Comparison of ENCODE assay signal across 8 cellular contexts in the genomic region with DNA sequence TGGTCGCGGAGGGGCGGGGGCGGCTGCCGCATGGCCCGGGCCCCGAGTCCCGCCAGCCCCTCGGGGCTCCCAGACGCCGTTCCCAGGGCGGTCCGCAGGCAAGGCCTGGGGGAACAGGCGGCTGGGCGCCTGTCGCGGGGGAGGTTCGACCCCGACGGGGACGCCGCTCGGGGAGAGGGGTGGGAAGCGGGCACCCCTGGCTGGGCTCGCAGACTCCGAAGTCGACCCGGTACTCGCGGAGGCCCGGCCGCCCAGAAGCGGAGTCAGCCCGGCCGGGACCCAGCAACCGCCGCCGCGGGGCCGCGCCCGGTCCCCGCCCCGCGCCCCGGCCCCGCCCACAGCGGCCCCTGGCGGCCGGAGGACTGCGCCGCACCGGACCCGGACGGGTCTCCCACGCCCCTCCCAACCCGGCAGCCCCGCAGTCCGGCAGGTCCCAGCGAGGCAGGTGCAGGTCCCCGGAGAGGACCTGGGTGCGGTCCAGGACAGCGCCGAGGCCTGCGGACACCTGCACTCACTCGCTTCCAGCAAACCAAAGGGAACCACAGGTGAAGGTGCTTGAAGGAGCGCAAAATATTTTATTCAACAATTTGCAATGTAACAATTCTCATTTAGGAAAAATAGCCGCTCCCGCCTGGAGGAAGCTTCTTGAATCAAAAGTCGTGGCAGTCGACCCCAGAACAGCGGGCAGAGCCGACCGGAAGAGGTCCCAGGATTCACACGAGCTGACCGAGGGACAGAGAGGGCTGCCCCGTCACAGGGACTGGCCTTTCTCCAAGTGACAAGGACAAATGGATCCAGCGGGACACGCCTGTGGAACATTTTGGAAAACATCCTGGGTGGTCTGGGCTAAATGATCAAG. TPM values are rescaled to one million over a fixed set of nuclear protein-coding genes. Genes with fewer than 3 reads are reported as not detected.
DNase-seq lines count a peak whose midpoint lies in the region; ATAC-seq and TF ChIP-seq lines count a peak whose summit lies in the region.

A gene with protein sequence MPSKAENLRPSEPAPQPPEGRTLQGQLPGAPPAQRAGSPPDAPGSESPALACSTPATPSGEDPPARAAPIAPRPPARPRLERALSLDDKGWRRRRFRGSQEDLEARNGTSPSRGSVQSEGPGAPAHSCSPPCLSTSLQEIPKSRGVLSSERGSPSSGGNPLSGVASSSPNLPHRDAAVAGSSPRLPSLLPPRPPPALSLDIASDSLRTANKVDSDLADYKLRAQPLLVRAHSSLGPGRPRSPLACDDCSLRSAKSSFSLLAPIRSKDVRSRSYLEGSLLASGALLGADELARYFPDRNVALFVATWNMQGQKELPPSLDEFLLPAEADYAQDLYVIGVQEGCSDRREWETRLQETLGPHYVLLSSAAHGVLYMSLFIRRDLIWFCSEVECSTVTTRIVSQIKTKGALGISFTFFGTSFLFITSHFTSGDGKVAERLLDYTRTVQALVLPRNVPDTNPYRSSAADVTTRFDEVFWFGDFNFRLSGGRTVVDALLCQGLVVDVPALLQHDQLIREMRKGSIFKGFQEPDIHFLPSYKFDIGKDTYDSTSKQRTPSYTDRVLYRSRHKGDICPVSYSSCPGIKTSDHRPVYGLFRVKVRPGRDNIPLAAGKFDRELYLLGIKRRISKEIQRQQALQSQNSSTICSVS (minus strand): TSS at position 296 of the 859 bp plus-strand sequence. CDS start 426 bp downstream, outside the sequence.

- peak in 1 of 2 donors; percentile 41 for TF ChIP-seq EP300 in tibial nerve (IDR thresholded peaks at IDR 0.05)

- peak within 1 kb of the TSS; percentile 48 for H3K27ac Mint-ChIP-seq in Caco-2 (ENCODE audit: unreplicated experiment)
- no peak within 1 kb of the TSS for H3K27ac Mint-ChIP-seq in activated naive CD4-positive, alpha-beta T cell treated with anti-CD3 and anti-CD28 coated beads, Interleukin-2, amount 50 U/mL, for 24 hours

- POLR2A ChIA-PET in Caco-2 (lab: Charles Lee), result no interaction called here

- peak in 1 of 2 donors; percentile 37 for TF ChIP-seq POLR2A in tibial nerve (IDR thresholded peaks at IDR 0.05)

- H3K9me3 Mint-ChIP-seq in Caco-2 (ENCODE audit: unreplicated experiment), result no peaks in the 10 kb centered on the region
- H3K9me3 Mint-ChIP-seq in activated naive CD4-positive, alpha-beta T cell treated with anti-CD3 and anti-CD28 coated beads, Interleukin-2, amount 50 U/mL, for 24 hours, result no peaks in the 10 kb centered on the region

- peak within 1 kb of the TSS; percentile 92 for H3K4me2 ChIP-seq in parathyroid adenoma (ENCODE audit: low read length)

- H3K9me3 ChIP-seq in Caco-2, result no peaks in the 10 kb centered on the region
- no peaks in the 10 kb centered on the region for H3K9me3 ChIP-seq in HUES48 (ENCODE audit: control insufficient read depth, insufficient read depth, low read length)
- H3K9me3 ChIP-seq in parathyroid adenoma (ENCODE audit: control insufficient read depth, low read length), result no peaks in the 10 kb centered on the region
- no peaks in the 10 kb centered on the region for H3K9me3 ChIP-seq in tibial nerve

- peak within 1 kb of the TSS; percentile 74 for H2AFZ ChIP-seq in parathyroid adenoma

- H3K36me3 ChIP-seq in Caco-2 (ENCODE audit: control insufficient read depth, insufficient read depth, low read length) (peaks cover 1% of the 10 kb centered on the region; the same call in 1 of the 2 replicates), HUES48 (ENCODE audit: control insufficient read depth, insufficient read depth, low read length) (peaks cover 45% of the 10 kb centered on the region), parathyroid adenoma (ENCODE audit: control insufficient read depth, insufficient read depth, low read length) (no peaks in the 10 kb centered on the region), tibial nerve (peaks cover 0 to 61% (median 0%) of the 10 kb centered on the region in 3 donors)

- peaks cover 7% of the 10 kb centered on the region for H3K4me1 Mint-ChIP-seq in Caco-2 (ENCODE audit: low read depth, unreplicated experiment)
- H3K4me1 Mint-ChIP-seq in activated naive CD4-positive, alpha-beta T cell treated with anti-CD3 and anti-CD28 coated beads, Interleukin-2, amount 50 U/mL, for 24 hours, result peaks cover 26% of the 10 kb centered on the region

- H3K4me3 ChIP-seq in Caco-2 (ENCODE audit: low read depth, low read length), result peak within 1 kb of the TSS; percentile 96
- peak within 1 kb of the TSS; percentile 84 for H3K4me3 ChIP-seq in HUES48 (ENCODE audit: low read depth, low read length)
- peak within 1 kb of the TSS; percentile 63 for H3K4me3 ChIP-seq in parathyroid adenoma (ENCODE audit: low read depth, low read length)
- H3K4me3 ChIP-seq in tibial nerve, result peak within 1 kb of the TSS; percentile 69 to 86 (median 82)

- peak; percentile 57 for TF ChIP-seq CTCF in Caco-2 (IDR thresholded peaks at IDR 0.05; ENCODE audit: insufficient read depth in 1 of 2, low read depth in 1 of 2, low read length in 1 of 2, severe bottlenecking in 1 of 2, unreplicated experiment in 1 of 2)
- TF ChIP-seq CTCF in parathyroid adenoma (IDR thresholded peaks at IDR 0.05), result peak; percentile 38
- TF ChIP-seq CTCF in tibial nerve (IDR thresholded peaks at IDR 0.05), result peak; percentile 56 to 99 (median 88)

- H3K4me3 Mint-ChIP-seq in Caco-2 (ENCODE audit: unreplicated experiment), result peak within 1 kb of the TSS; percentile 78
- peak within 1 kb of the TSS; percentile 81 for H3K4me3 Mint-ChIP-seq in activated naive CD4-positive, alpha-beta T cell treated with anti-CD3 and anti-CD28 coated beads, Interleukin-2, amount 50 U/mL, for 24 hours

- DNase-seq in Caco-2 (peak; percentile 81 to 96), SK-N-DZ (ENCODE audit: low spot score) (peak; percentile 61), head of caudate nucleus (peak in 41 of 42 donors; percentile 13 to 90 (median 76)), tibial nerve (ENCODE audit: low spot score in 2 of 2) (peak; percentile 38 to 57)

- H3K9ac ChIP-seq in HUES48 (ENCODE audit: low read depth, low read length) (peak within 1 kb of the TSS; percentile 63), parathyroid adenoma (peak within 1 kb of the TSS; percentile 28)

- peaks cover 2% of the 10 kb centered on the region for H3K79me2 ChIP-seq in parathyroid adenoma

- BruUV-seq in Caco-2 (replicated peaks; lab: Mats Ljungman, UMichigan), result no TSS peak

- CTCF ChIA-PET in Caco-2 (lab: Charles Lee), result no interaction called here

- H3K27ac ChIP-seq in HUES48 (ENCODE audit: low read depth, low read length) (peak within 1 kb of the TSS; percentile 55), parathyroid adenoma (no peak within 1 kb of the TSS), tibial nerve (peak within 1 kb of the TSS; percentile 44 to 87 (median 84))

- WGBS in tibial nerve, 2 donors, result 11 to 32% methylated on average over 13 to 49 of the region's 79 CpGs

- peak; percentile 56 for ATAC-seq in GM19467 (IDR thresholded peaks at IDR 0.05; ENCODE audit: unreplicated experiment)

- no peaks in the 10 kb centered on the region for H3K27me3 ChIP-seq in Caco-2 (replicated peaks; ENCODE audit: control insufficient read depth, insufficient read depth, low read length)
- no peaks in the 10 kb centered on the region for H3K27me3 ChIP-seq in HUES48 (ENCODE audit: control insufficient read depth, insufficient read depth, low read length)
- H3K27me3 ChIP-seq in parathyroid adenoma (ENCODE audit: control insufficient read depth, insufficient read depth, low read length), result no peaks in the 10 kb centered on the region
- H3K27me3 ChIP-seq in tibial nerve, result no peaks in the 10 kb centered on the region

- H3K4me1 ChIP-seq in Caco-2, result peaks cover 8% of the 10 kb centered on the region
- H3K4me1 ChIP-seq in HUES48 (ENCODE audit: control insufficient read depth, insufficient read depth, low read length), result no peaks in the 10 kb centered on the region
- no peaks in the 10 kb centered on the region for H3K4me1 ChIP-seq in parathyroid adenoma
- peaks cover 0 to 40% (median 21%) of the 10 kb centered on the region in 4 donors for H3K4me1 ChIP-seq in tibial nerve

- peaks cover 51% of the 10 kb centered on the region for H3K36me3 Mint-ChIP-seq in Caco-2 (ENCODE audit: insufficient read depth, unreplicated experiment)
- H3K36me3 Mint-ChIP-seq in activated naive CD4-positive, alpha-beta T cell treated with anti-CD3 and anti-CD28 coated beads, Interleukin-2, amount 50 U/mL, for 24 hours, result no peaks in the 10 kb centered on the region

- H3K27me3 Mint-ChIP-seq in Caco-2 (ENCODE audit: insufficient read depth, unreplicated experiment), result no peaks in the 10 kb centered on the region
- H3K27me3 Mint-ChIP-seq in activated naive CD4-positive, alpha-beta T cell treated with anti-CD3 and anti-CD28 coated beads, Interleukin-2, amount 50 U/mL, for 24 hours, result no peaks in the 10 kb centered on the region

- intact Hi-C loops in Caco-2 (cut with micrococcal nuclease; ENCODE audit: unreplicated experiment), result no loop called here
- intact Hi-C loops in head of caudate nucleus (cut with DNase I), result loop anchor here (5.0 kb wide), 1 partner anchor 37 kb away; a partner anchor contains a TSS

RNA-seq across cellular contexts. Expression of the gene that starts here (rescaled TPM):
- 18.6 and 20.0 TPM in 2 replicates for total RNA-seq in Caco-2 (2022)
- polyA plus RNA-seq in SK-N-DZ (2014; cell fraction: cytosol; rRNA removed), result 11.3 and 19.1 TPM in 2 replicates
- polyA plus RNA-seq in SK-N-DZ (2014; cell fraction: nucleus; rRNA removed), result 72.5 and 75.4 TPM in 2 replicates
- total RNA-seq in tibial nerve, result 10 to 100 TPM; 15.1 to 23.1 (median 18.6) TPM

Comparison
In these comparisons a context has a peak if more than half of its experiments do, and no peak if none do; other contexts are left out.
1. CTCF ChIP-seq: peak in every context shown above with its lines; median percentile 88 in tibial nerve; 57 in Caco-2; 38 in parathyroid adenoma.